26 cellular contexts compared by ENCODE assay signal in the genomic region with DNA sequence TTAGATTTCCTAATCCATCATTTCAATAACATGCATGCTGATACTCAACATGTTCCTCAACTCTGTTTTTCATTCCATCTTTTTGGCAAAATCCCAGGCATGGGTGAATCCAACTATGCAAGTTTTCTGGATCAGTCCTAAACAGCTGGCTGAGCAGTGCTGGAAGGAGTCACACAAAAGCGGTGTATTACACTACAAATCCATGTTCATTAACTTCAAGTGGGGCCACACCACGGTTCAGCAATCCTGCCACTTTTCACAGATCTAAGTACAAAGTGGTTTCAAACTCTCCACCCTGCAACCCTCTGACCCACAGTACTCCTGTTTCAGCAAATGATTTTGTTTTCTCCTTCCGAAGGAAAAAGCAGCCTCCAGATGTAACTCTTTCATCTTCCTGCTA.
"Had no signal": no experiment of that assay in that cellular context is flagged by ENCODE, and none has a peak within 500 bp of the region (broad histone marks: within the 10 kb centered on the region; RNA-seq: fewer than 3 reads in every experiment).

No MANE protein-coding gene starts in this region.

- H3K4me1 ChIP-seq: left lung, psoas muscle, right atrium auricular region, right lobe of liver, transverse colon, upper lobe of left lung, vagina had no signal

- ATAC-seq: heart left ventricle; left cardiac atrium; left lung; natural killer cell; psoas muscle; right lobe of liver; stimulated activated effector memory CD8-positive, alpha-beta T cell treated with anti-CD3 and anti-CD28 coated beads, Interleukin-12 subunit alpha, Interleukin-12 subunit beta, amount 100 ng/mL, for 72 hours; stimulated activated naive CD8-positive, alpha-beta T cell treated with anti-CD3 and anti-CD28 coated beads, Interleukin-15, amount 100 ng/mL, for 72 hours had no signal

- H3K27me3 ChIP-seq: heart left ventricle, left lung, neural progenitor cell, right atrium auricular region, right lobe of liver, transverse colon, upper lobe of left lung, vagina had no signal

- H3K27ac ChIP-seq: heart left ventricle, left lung, neural progenitor cell, neutrophil, parathyroid adenoma, psoas muscle, right atrium auricular region, right lobe of liver, skin epidermis, transverse colon, upper lobe of left lung, vagina had no signal

- H3K36me3 ChIP-seq: left lung, neural progenitor cell, neutrophil, right lobe of liver, transverse colon had no signal

- H3K4me3 ChIP-seq: heart left ventricle, left lung, lung, neural progenitor cell, psoas muscle, right atrium auricular region, right lobe of liver, skin epidermis, transverse colon, upper lobe of left lung, vagina had no signal

- DNase-seq: heart left ventricle; hypothalamus; immature natural killer cell; left cardiac atrium; left lung; mesendoderm; naive B cell; natural killer cell; nephron progenitor cell; occipital lobe; psoas muscle; right lobe of liver; stimulated activated CD4-positive, alpha-beta T cell treated with anti-CD3 and anti-CD28 coated beads, Interleukin-4, amount 100 ng/mL, for 24 hours; stimulated activated naive CD4-positive, alpha-beta T cell treated with Interleukin-2 at 50 U/mL for 16 hours; stimulated activated naive CD8-positive, alpha-beta T cell treated with anti-CD3 and anti-CD28 coated beads, Interleukin-15, amount 100 ng/mL, for 72 hours; substantia nigra; transverse colon; upper lobe of left lung had no signal

- H3K9me3 ChIP-seq: heart left ventricle, left lung, neutrophil, psoas muscle, right atrium auricular region, right lobe of liver, transverse colon, upper lobe of left lung, vagina had no signal
